ENCODE assay signal across 19 cellular contexts in genomic region chr1:215844777-215845176, GRCh38.
"Had no signal": no experiment of that assay in that cellular context is flagged by ENCODE, and none has a peak within 500 bp of the region (broad histone marks: within the 10 kb centered on the region; RNA-seq: fewer than 3 reads in every experiment).

No MANE protein-coding gene starts in this region.

- DNase-seq: activated CD4-positive, alpha-beta T cell treated with anti-CD3 and anti-CD28 coated beads for 4 hours; activated CD4-positive, alpha-beta T cell treated with anti-CD3 and anti-CD28 coated beads, Interleukin-2, amount 50 U/mL, for 48 hours; activated CD4-positive, CD25-positive, alpha-beta regulatory T cell; activated naive CD4-positive, alpha-beta T cell treated with Interleukin-2 at 50 U/mL for 16 hours; activated naive CD8-positive, alpha-beta T cell treated with anti-CD3 and anti-CD28 coated beads for 36 hours; activated T-cell treated with anti-CD3 and anti-CD28 coated beads, Interleukin-2, amount 50 U/mL, for 48 hours; cerebellar nuclear complex; esophagus squamous epithelium; heart right ventricle; left colon; naive thymus-derived CD4-positive, alpha-beta T cell; occipital lobe; stimulated activated CD4-positive, alpha-beta T cell treated with anti-CD3 and anti-CD28 coated beads, Interleukin-1b, Interleukin-23, amount 100 ng/mL, for 48 hours; T-helper 17 cell; tibial artery had no signal

- H3K27ac ChIP-seq: coronary artery, esophagus squamous epithelium, heart right ventricle, tibial artery had no signal

- H3K4me1 ChIP-seq: esophagus squamous epithelium, heart right ventricle, tibial artery had no signal

- H3K27me3 ChIP-seq: esophagus squamous epithelium, heart right ventricle, tibial artery had no signal

- H3K36me3 ChIP-seq: esophagus squamous epithelium, heart right ventricle, tibial artery had no signal

- H3K4me3 ChIP-seq: coronary artery, esophagus squamous epithelium, heart right ventricle, tibial artery had no signal

- H3K9me3 ChIP-seq: tibial artery had no signal

- H3K4me1 Mint-ChIP-seq: activated naive CD8-positive, alpha-beta T cell treated with anti-CD3 and anti-CD28 coated beads for 36 hours; memory B cell; naive thymus-derived CD4-positive, alpha-beta T cell; neural crest cell; T-helper 17 cell had no signal

- H3K36me3 Mint-ChIP-seq: activated naive CD8-positive, alpha-beta T cell treated with anti-CD3 and anti-CD28 coated beads for 36 hours; memory B cell; naive thymus-derived CD4-positive, alpha-beta T cell had no signal

- H3K4me3 Mint-ChIP-seq: activated naive CD8-positive, alpha-beta T cell treated with anti-CD3 and anti-CD28 coated beads for 36 hours; memory B cell; naive thymus-derived CD4-positive, alpha-beta T cell; neural crest cell; stimulated activated naive CD8-positive, alpha-beta T cell treated with anti-CD3 and anti-CD28 coated beads, Interleukin-15, Interleukin-2, amounts not matched to agents 100 ng/mL and 50 ng/mL, for 24 hours; T-helper 17 cell had no signal

- H3K27me3 Mint-ChIP-seq: activated naive CD8-positive, alpha-beta T cell treated with anti-CD3 and anti-CD28 coated beads for 36 hours; memory B cell; naive thymus-derived CD4-positive, alpha-beta T cell; stimulated activated naive CD8-positive, alpha-beta T cell treated with anti-CD3 and anti-CD28 coated beads, Interleukin-15, Interleukin-2, amounts not matched to agents 100 ng/mL and 50 ng/mL, for 24 hours; T-helper 17 cell had no signal

- ATAC-seq: heart right ventricle; left colon; naive thymus-derived CD4-positive, alpha-beta T cell; T-helper 17 cell had no signal

- H3K27ac Mint-ChIP-seq: activated naive CD8-positive, alpha-beta T cell treated with anti-CD3 and anti-CD28 coated beads for 36 hours; memory B cell; naive thymus-derived CD4-positive, alpha-beta T cell; stimulated activated naive CD8-positive, alpha-beta T cell treated with anti-CD3 and anti-CD28 coated beads, Interleukin-15, Interleukin-2, amounts not matched to agents 100 ng/mL and 50 ng/mL, for 24 hours; T-helper 17 cell had no signal
